In genomic region chr11:86558219-86558618, GRCh38 we compare ENCODE assay signal across 15 cellular contexts.
A peak's percentile ranks its signal among the peaks of the same experiment; 100 is the strongest.
DNase-seq lines count a peak whose midpoint lies in the region; ATAC-seq, FAIRE-seq and TF ChIP-seq lines count a peak whose summit lies in the region.
"Had no signal": no experiment of that assay in that cellular context is flagged by ENCODE, and none has a peak within 500 bp of the region (broad histone marks: within the 10 kb centered on the region; RNA-seq: fewer than 3 reads in every experiment).

No MANE protein-coding gene starts in this region.

- POLR2A ChIA-PET in endothelial cell of umbilical vein (lab: Charles Lee): interaction anchor here (1.4 kb wide), 1 partner anchor 10 kb away, joined by 3 read pairs; no protein-coding TSS in a partner anchor

- TF ChIP-seq POLR2A in endothelial cell of umbilical vein (IDR thresholded peaks at IDR 0.05; ENCODE audit: low read depth, low read length): no peak

- peaks cover 16% of the 10 kb centered on the region for H3K4me1 ChIP-seq in endothelial cell of umbilical vein (ENCODE audit: control insufficient read depth, extremely low read depth, insufficient read depth, low read length)
- H3K4me1 ChIP-seq in subcutaneous abdominal adipose tissue (ENCODE audit: control insufficient read depth in 5 of 5, insufficient read depth in 5 of 5, low read length in 5 of 5): peaks cover 8 to 25% (median 15%) of the 10 kb centered on the region in 5 donors
- H3K4me1 ChIP-seq: BLaER1 treated with 17β-estradiol and CSF1 and Interleukin-3, amounts not matched to agents 10 nM and 100 nM had no signal

- no peak overlapping the region for H3K4me3 ChIP-seq in MG63
- H3K4me3 ChIP-seq in endothelial cell of umbilical vein (replicated peaks in 1 of 3; ENCODE audit: insufficient read depth in 1 of 3, low read depth in 1 of 3, low read length in 3 of 3): no peak overlapping the region
- H3K4me3 ChIP-seq in subcutaneous abdominal adipose tissue (ENCODE audit: low read depth in 1 of 5, low read length in 5 of 5): no peak overlapping the region
- H3K4me3 ChIP-seq: BLaER1 treated with 17β-estradiol and CSF1 and Interleukin-3, amounts not matched to agents 10 nM and 100 nM had no signal

- dilution Hi-C loops in endothelial cell of umbilical vein (cut with MboI; ENCODE audit: extremely low pct_ligation_motif_present, low sequenced_read_pairs): no loop called here

- H3K9ac ChIP-seq in endothelial cell of umbilical vein (replicated peaks; ENCODE audit: extremely low read depth, insufficient read depth, low read length): no peak overlapping the region
- H3K9ac ChIP-seq in subcutaneous abdominal adipose tissue (ENCODE audit: low read length in 5 of 5): no peak overlapping the region
- H3K9ac ChIP-seq: BLaER1 treated with 17β-estradiol and CSF1 and Interleukin-3, amounts not matched to agents 10 nM and 100 nM had no signal

- no peak overlapping the region for H2AFZ ChIP-seq in endothelial cell of umbilical vein (ENCODE audit: low read depth, low read length)

- H3K9me1 ChIP-seq in endothelial cell of umbilical vein (replicated peaks; ENCODE audit: control insufficient read depth, extremely low read depth, insufficient read depth, low read length): no peaks in the 10 kb centered on the region

- no peaks in the 10 kb centered on the region for H3K36me3 ChIP-seq in MG63
- H3K36me3 ChIP-seq in endothelial cell of umbilical vein (ENCODE audit: control insufficient read depth in 2 of 2, extremely low read depth in 1 of 2, insufficient read depth in 2 of 2, low read length in 2 of 2): no peaks in the 10 kb centered on the region
- H3K36me3 ChIP-seq in subcutaneous abdominal adipose tissue (ENCODE audit: control insufficient read depth in 5 of 5, insufficient read depth in 5 of 5, low read length in 5 of 5): peaks cover 0 to 22% (median 18%) of the 10 kb centered on the region in 5 donors
- H3K36me3 ChIP-seq: BLaER1 treated with 17β-estradiol and CSF1 and Interleukin-3, amounts not matched to agents 10 nM and 100 nM had no signal

- H3K9me3 ChIP-seq in MG63 (no peaks in the 10 kb centered on the region), endothelial cell of umbilical vein (replicated peaks; ENCODE audit: control insufficient read depth, insufficient read depth, low read length) (no peaks in the 10 kb centered on the region), subcutaneous abdominal adipose tissue (ENCODE audit: control insufficient read depth in 5 of 5, low read length in 5 of 5) (no peaks in the 10 kb centered on the region)

- no peak for FAIRE-seq in endothelial cell of umbilical vein (lab: Jason Lieb, UNC)
- FAIRE-seq: colon had no signal

- H3K27me3 ChIP-seq in MG63: no peaks in the 10 kb centered on the region
- H3K27me3 ChIP-seq in endothelial cell of umbilical vein (ENCODE audit: control insufficient read depth in 2 of 2, insufficient read depth in 2 of 2, low read length in 2 of 2): no peaks in the 10 kb centered on the region
- H3K27me3 ChIP-seq in subcutaneous abdominal adipose tissue (ENCODE audit: control insufficient read depth in 5 of 5, insufficient read depth in 4 of 5, low read length in 5 of 5): no peaks in the 10 kb centered on the region
- H3K27me3 ChIP-seq: BLaER1 treated with 17β-estradiol and CSF1 and Interleukin-3, amounts not matched to agents 10 nM and 100 nM had no signal

- no peak for TF ChIP-seq CTCF in endothelial cell of umbilical vein (IDR thresholded peaks at IDR 0.05; ENCODE audit: extremely low read depth in 1 of 2, insufficient read depth in 1 of 2, low read depth in 1 of 2, low read length in 2 of 2)

- BruUV-seq in endothelial cell of umbilical vein (replicated peaks; lab: Mats Ljungman, UMichigan): no TSS peak

- H3K79me2 ChIP-seq in endothelial cell of umbilical vein (ENCODE audit: control insufficient read depth, insufficient read depth, low read length): no peaks in the 10 kb centered on the region

- no peaks in the 10 kb centered on the region for H4K20me1 ChIP-seq in endothelial cell of umbilical vein (replicated peaks; ENCODE audit: control insufficient read depth, extremely low read depth, insufficient read depth, low read length)
- H4K20me1 ChIP-seq: BLaER1 treated with 17β-estradiol and CSF1 and Interleukin-3, amounts not matched to agents 10 nM and 100 nM had no signal

- intact Hi-C loops in endothelial cell of umbilical vein (cut with micrococcal nuclease): loop anchor here (2.0 kb wide), 1 partner anchor 73 kb away; no protein-coding TSS in a partner anchor

- CTCF ChIA-PET in endothelial cell of umbilical vein (lab: Charles Lee): interaction anchor here (1.4 to 2.9 kb wide), 4 partner anchors 10 to 74 kb away, joined by 3 to 12 read pairs (median 8); no protein-coding TSS in a partner anchor

- ATAC-seq in left lobe of liver (peak; percentile 42), GM21367 (IDR thresholded peaks at IDR 0.05; ENCODE audit: unreplicated experiment) (no peak)

- H3K27ac ChIP-seq in endothelial cell of umbilical vein (ENCODE audit: insufficient read depth, low read depth, low read length) (no peak overlapping the region), subcutaneous abdominal adipose tissue (ENCODE audit: low read depth, low read length) (peak overlapping the region; percentile 69)
- H3K27ac ChIP-seq: BLaER1 treated with 17β-estradiol and CSF1 and Interleukin-3, amounts not matched to agents 10 nM and 100 nM had no signal

- DNase-seq in MG63 (peak; percentile 10), endothelial cell of umbilical vein (ENCODE audit: low read depth, low spot score) (peak; percentile 24), left lobe of liver (ENCODE audit: low spot score) (no peak), NCI-H2171 treated with DMSO at 0.1 percent for 48 hours (lab: John Stamatoyannopoulos, UW) (no peak), cortex of kidney (lab: John Stamatoyannopoulos, UW) (no peak), SW480 (ENCODE audit: low spot score) (no peak)
- DNase-seq: activated naive CD4-positive, alpha-beta T cell treated with anti-CD3 and anti-CD28 coated beads for 36 hours; NCI-H1417 treated with DMSO at 0.1 percent for 48 hours; NCI-H748 treated with DMSO at 0.1 percent for 48 hours; nucleus accumbens; SHP77 had no signal

- H3K4me2 ChIP-seq in endothelial cell of umbilical vein (ENCODE audit: insufficient read depth, low read length): no peak overlapping the region
- H3K4me2 ChIP-seq: BLaER1 treated with 17β-estradiol and CSF1 and Interleukin-3, amounts not matched to agents 10 nM and 100 nM had no signal

TF ChIP-seq in endothelial cell of umbilical vein, 7 proteins besides CTCF, POLR2A, EP300 and RAD21:
- TF ChIP-seq JUN (IDR thresholded peaks at IDR 0.05; ENCODE audit: borderline replicate concordance, insufficient read depth, insufficient read length, low read depth): no peak
- no peak for TF ChIP-seq MAX (IDR thresholded peaks at IDR 0.05; ENCODE audit: insufficient read depth, insufficient read length)

Comparison
In these comparisons a context has a peak if more than half of its experiments do, and no peak if none do; other contexts are left out.
1. DNase-seq: peak in MG63 (single experiment) and endothelial cell of umbilical vein (single experiment); none in left lobe of liver (single experiment), NCI-H2171 treated with DMSO at 0.1 percent for 48 hours (single experiment), cortex of kidney (single experiment) and SW480 (single experiment).